ENCODE assay signal across 8 cellular contexts in genomic region chr15:83012038-83012490, GRCh38. TPM values are rescaled to one million over a fixed set of nuclear protein-coding genes. Genes with fewer than 3 reads are reported as not detected.
DNase-seq lines count a peak whose midpoint lies in the region; ATAC-seq, FAIRE-seq and TF ChIP-seq lines count a peak whose summit lies in the region.

No MANE protein-coding gene starts in this region.

- H3K4me3 ChIP-seq in left ventricle myocardium inferior (peak overlapping the region; percentile 100), HepG2 (replicated peaks in 1 of 3; ENCODE audit: insufficient read depth in 1 of 3, low read depth in 2 of 3, low read length in 3 of 3) (peak overlapping the region; percentile 3 to 88 (median 66); a peak in 4 of 6 replicates), upper lobe of left lung (peak overlapping the region in 3 of 4 donors; percentile 97 to 99 (median 97))

- POLR2A ChIA-PET in HepG2 (lab: Yijun Ruan, JAX): interaction anchor here (0.6 to 2.4 kb wide), 11 partner anchors 9 to 262 kb away, joined by 3 to 21 read pairs (median 7); partner anchors contain the start of genes BTBD1 and RAMAC

- no peak for TF ChIP-seq POLR2A in HepG2 (IDR thresholded peaks at IDR 0.05; ENCODE audit: insufficient read depth in 1 of 2, low read depth in 2 of 2, low read length in 2 of 2)
- no peak for TF ChIP-seq POLR2A in upper lobe of left lung (IDR thresholded peaks at IDR 0.05)

- in situ Hi-C loops in HepG2 (cut with HindIII; ENCODE audit: extremely low pct_ligation_motif_present, low pct_unique_long_range_greater_than_20kb): loop anchor here (10.0 kb wide), 1 partner anchor 467 kb away; the partner anchor contains the start of gene RPS17
- in situ Hi-C loops in G401 (cut with HindIII; ENCODE audit: low sequenced_read_pairs): no loop called here

- BruUV-seq in HepG2 (replicated peaks; lab: Mats Ljungman, UMichigan): TSS peak; percentile 75

- peaks cover 45% of the 10 kb centered on the region for H3K4me1 Mint-ChIP-seq in activated naive CD8-positive, alpha-beta T cell treated with anti-CD3 and anti-CD28 coated beads, Interleukin-2, amount 50 U/mL, for 24 hours

- DNase-seq in left ventricle myocardium inferior (no peak), Right ventricle myocardium inferior (ENCODE audit: missing footprints) (no peak), HepG2 (ENCODE audit: low spot score) (no peak), upper lobe of left lung (no peak), kidney tubule cell (ENCODE audit: low spot score) (no peak), G401 (ENCODE audit: low spot score) (no peak)
- no peak for DNase-seq in activated naive CD8-positive, alpha-beta T cell treated with anti-CD3 and anti-CD28 coated beads, Interleukin-2, amount 50 U/mL, for 24 hours
- no peak for DNase-seq in activated CD4-positive, alpha-beta T cell treated with anti-CD3 and anti-CD28 coated beads, Interleukin-2, amount 50 U/mL, for 1 hour

- peaks cover 37% of the 10 kb centered on the region for H3K36me3 Mint-ChIP-seq in activated naive CD8-positive, alpha-beta T cell treated with anti-CD3 and anti-CD28 coated beads, Interleukin-2, amount 50 U/mL, for 24 hours (ENCODE audit: low read depth)

- H3K27me3 Mint-ChIP-seq in activated naive CD8-positive, alpha-beta T cell treated with anti-CD3 and anti-CD28 coated beads, Interleukin-2, amount 50 U/mL, for 24 hours: no peaks in the 10 kb centered on the region

- peaks cover 13% of the 10 kb centered on the region for H3K79me2 ChIP-seq in HepG2 (ENCODE audit: insufficient read depth, low read length)

- intact Hi-C loops in left ventricle myocardium inferior (cut with micrococcal nuclease): no loop called here
- intact Hi-C loops in Right ventricle myocardium inferior (cut with DNase I): loop anchor here (5.0 kb wide), 2 partner anchors 55 to 95 kb away; partner anchors contain the start of genes BTBD1 and TM6SF1
- intact Hi-C loops in HepG2 (cut with micrococcal nuclease; ENCODE audit: unreplicated experiment): loop anchor here (5.0 kb wide), 1 partner anchor 260 kb away; no protein-coding TSS in a partner anchor

- H3K27ac ChIP-seq in left ventricle myocardium inferior (replicated peaks): peak overlapping the region; percentile 91
- peak overlapping the region; percentile 63 for H3K27ac ChIP-seq in HepG2 (ENCODE audit: extremely low read length, insufficient read depth, low read length)
- peak overlapping the region; percentile 85 to 89 (median 88) for H3K27ac ChIP-seq in upper lobe of left lung

- H4K20me1 ChIP-seq in HepG2 (ENCODE audit: insufficient read depth, low read length): no peaks in the 10 kb centered on the region

- H3K9me3 ChIP-seq in left ventricle myocardium inferior (replicated peaks) (no peaks in the 10 kb centered on the region), HepG2 (ENCODE audit: low read length) (no peaks in the 10 kb centered on the region), upper lobe of left lung (no peaks in the 10 kb centered on the region)

- peaks cover 14% of the 10 kb centered on the region for H3K9me3 Mint-ChIP-seq in activated naive CD8-positive, alpha-beta T cell treated with anti-CD3 and anti-CD28 coated beads, Interleukin-2, amount 50 U/mL, for 24 hours

- peak overlapping the region; percentile 82 for H3K9ac ChIP-seq in HepG2 (ENCODE audit: insufficient read depth, low read depth, low read length)

- peak overlapping the region; percentile 79 for H2AFZ ChIP-seq in HepG2 (ENCODE audit: low read length)

- H3K4me3 Mint-ChIP-seq in activated naive CD8-positive, alpha-beta T cell treated with anti-CD3 and anti-CD28 coated beads, Interleukin-2, amount 50 U/mL, for 24 hours: peak overlapping the region; percentile 100

- TF ChIP-seq CTCF in left ventricle myocardium inferior (IDR thresholded peaks at IDR 0.05; ENCODE audit: borderline replicate concordance): no peak
- TF ChIP-seq CTCF in HepG2 (CRISPR knock-in tag; IDR thresholded peaks at IDR 0.05): no peak
- no peak for TF ChIP-seq CTCF in upper lobe of left lung (IDR thresholded peaks at IDR 0.05)

- H3K4me1 ChIP-seq in left ventricle myocardium inferior (peaks cover 37% of the 10 kb centered on the region), HepG2 (ENCODE audit: insufficient read depth, low read length) (peaks cover 33% of the 10 kb centered on the region), upper lobe of left lung (peaks cover 19 to 29% (median 20%) of the 10 kb centered on the region in 4 donors)

- ATAC-seq in Right ventricle myocardium inferior (no peak), HepG2 (no peak), upper lobe of left lung (ENCODE audit: low FRiP score in 2 of 2) (peak in 1 of 2 donors; percentile 7)
- ATAC-seq in activated naive CD8-positive, alpha-beta T cell treated with anti-CD3 and anti-CD28 coated beads, Interleukin-2, amount 50 U/mL, for 24 hours: no peak

- WGBS in HepG2 (ENCODE audit: low lambda C conversion rate): 91% methylated on average over 13 of the region's 13 CpGs
- 47 to 54% methylated on average over 13 of the region's 13 CpGs for WGBS in upper lobe of left lung, 2 donors

- H3K36me3 ChIP-seq in left ventricle myocardium inferior: peaks cover 46% of the 10 kb centered on the region
- H3K36me3 ChIP-seq in HepG2 (replicated peaks in 1 of 2; ENCODE audit: control insufficient read depth in 1 of 2, insufficient read depth in 2 of 2, low read length in 2 of 2): peaks cover 1 to 10% of the 10 kb centered on the region in 2 experiments; a peak in 4 of 5 replicates
- peaks cover 10 to 45% (median 23%) of the 10 kb centered on the region in 4 donors for H3K36me3 ChIP-seq in upper lobe of left lung

- TF ChIP-seq RAD21 in HepG2 (CRISPR knock-in tag; IDR thresholded peaks at IDR 0.05): no peak

- CTCF ChIA-PET in HepG2 (lab: Yijun Ruan, JAX; ENCODE audit: low intra/inter-chr PET ratio, low total read pairs): interaction anchor here (2.2 kb wide), 1 partner anchor 163 kb away, joined by 7 read pairs; no protein-coding TSS in a partner anchor

- TF ChIP-seq EP300 in HepG2 (IDR thresholded peaks at IDR 0.05; ENCODE audit: low read depth in 2 of 2, low read length in 2 of 2) (no peak), HepG2 (CRISPR knock-in tag; IDR thresholded peaks at IDR 0.05; ENCODE audit: borderline replicate concordance) (no peak), upper lobe of left lung (IDR thresholded peaks at IDR 0.05) (no peak)

- FAIRE-seq in HepG2 (lab: Jason Lieb, UNC): no peak

- H3K27me3 ChIP-seq in left ventricle myocardium inferior (ENCODE audit: low read depth) (no peaks in the 10 kb centered on the region), HepG2 (ENCODE audit: control insufficient read depth in 1 of 2, insufficient read depth in 2 of 2, low read length in 2 of 2) (no peaks in the 10 kb centered on the region), upper lobe of left lung (no peaks in the 10 kb centered on the region)

- peak overlapping the region; percentile 96 for H3K4me2 ChIP-seq in HepG2 (ENCODE audit: low read depth, low read length)

- H3K27ac Mint-ChIP-seq in activated naive CD8-positive, alpha-beta T cell treated with anti-CD3 and anti-CD28 coated beads, Interleukin-2, amount 50 U/mL, for 24 hours: peak overlapping the region; percentile 87

RNA-seq across cellular contexts. Expression of gene C15orf40, which starts 0.6 kb away (rescaled TPM):
- total RNA-seq in left ventricle myocardium inferior: 10.4 TPM
- total RNA-seq in Right ventricle myocardium inferior: 11.1 TPM
- total RNA-seq in HepG2 (2016; rRNA removed; fragmentation: Illumina TruSeq; extraction: Trizol): 24.0 and 25.5 TPM in 2 replicates
- 30.8 and 39.8 TPM in 2 replicates for total RNA-seq in HepG2 (2016; cell fraction: cytosol; rRNA removed; fragmentation: Illumina TruSeq; extraction: Trizol; ENCODE audit: low read depth)
- 25.7 and 25.9 TPM in 2 replicates for total RNA-seq in HepG2 (2016; cell fraction: insoluble cytoplasmic fraction; rRNA removed; fragmentation: Illumina TruSeq; extraction: Trizol)
- 36.4 and 42.2 TPM in 2 replicates for total RNA-seq in HepG2 (2016; cell fraction: membrane; rRNA removed; fragmentation: Illumina TruSeq; extraction: Trizol)
- 13.1 and 15.9 TPM in 2 replicates for total RNA-seq in HepG2 (2016; cell fraction: nucleus; rRNA removed; fragmentation: Illumina TruSeq; extraction: Trizol)
- 26.3 and 31.7 TPM in 2 replicates for polyA plus RNA-seq in HepG2 (2011; rRNA removed)
- 23.2 and 25.9 TPM in 2 replicates for polyA plus RNA-seq in HepG2 (2011; cell fraction: cytosol; rRNA removed)
- 12.8 and 15.4 TPM in 2 replicates for polyA plus RNA-seq in HepG2 (2011; cell fraction: nucleus; rRNA removed)
- polyA plus RNA-seq in HepG2 (2012): 17.2 and 19.2 TPM in 2 replicates
- polyA plus RNA-seq in HepG2 (2016; cell fraction: cytosol; fragmentation: Illumina TruSeq; extraction: Trizol; ENCODE audit: low read depth): 44.3 and 51.0 TPM in 2 replicates
- 28.8 and 33.4 TPM in 2 replicates for polyA plus RNA-seq in HepG2 (2016; cell fraction: insoluble cytoplasmic fraction; fragmentation: Illumina TruSeq; extraction: Trizol; ENCODE audit: low read depth)
- polyA plus RNA-seq in HepG2 (2016; cell fraction: membrane; fragmentation: Illumina TruSeq; extraction: Trizol; ENCODE audit: low read depth): 35.5 and 38.7 TPM in 2 replicates
- 22.3 and 28.3 TPM in 2 replicates for polyA plus RNA-seq in HepG2 (2016; cell fraction: nucleus; fragmentation: Illumina TruSeq; extraction: Trizol; ENCODE audit: insufficient read depth, low read depth)
- polyA minus RNA-seq in HepG2 (2011; rRNA and poly(A)+ RNA removed; ENCODE audit: low replicate concordance): 27.9 and 55.6 TPM in 2 replicates
- 4.3 and 8.2 TPM in 2 replicates for polyA minus RNA-seq in HepG2 (2011; cell fraction: cytosol; rRNA and poly(A)+ RNA removed)
- 32.2 TPM in 2 replicates for polyA minus RNA-seq in HepG2 (2011; cell fraction: nucleus; rRNA and poly(A)+ RNA removed)
- 10 to 100 TPM in 5 of 6 donors, 1 to 10 TPM in 1; 8.6 to 27.5 (median 16.8) TPM for total RNA-seq in upper lobe of left lung
- total RNA-seq in G401 (2014; rRNA removed; shearing (Covaris generic)): 15.7 and 21.2 TPM in 2 replicates

RNA-seq across cellular contexts. Expression of gene RAMAC, which starts 26.1 kb away (rescaled TPM):
- total RNA-seq in left ventricle myocardium inferior (13.9 TPM), Right ventricle myocardium inferior (12.8 TPM), HepG2 (2016; rRNA removed; fragmentation: Illumina TruSeq; extraction: Trizol) (45.9 and 71.7 TPM in 2 replicates), upper lobe of left lung (10 to 100 TPM in 4 of 6 donors, 1 to 10 TPM in 1, not detected in 1; 9.1 to 24.6 (median 17.6) TPM)
- 9.0 and 12.2 TPM in 2 replicates for total RNA-seq in HepG2 (2016; cell fraction: cytosol; rRNA removed; fragmentation: Illumina TruSeq; extraction: Trizol; ENCODE audit: low read depth)
- 48.3 and 73.9 TPM in 2 replicates for total RNA-seq in HepG2 (2016; cell fraction: insoluble cytoplasmic fraction; rRNA removed; fragmentation: Illumina TruSeq; extraction: Trizol)
- total RNA-seq in HepG2 (2016; cell fraction: membrane; rRNA removed; fragmentation: Illumina TruSeq; extraction: Trizol): 17.5 and 17.8 TPM in 2 replicates
- total RNA-seq in HepG2 (2016; cell fraction: nucleus; rRNA removed; fragmentation: Illumina TruSeq; extraction: Trizol): 16.0 and 16.2 TPM in 2 replicates
- polyA plus RNA-seq in HepG2 (2011; rRNA removed): 20.3 and 22.2 TPM in 2 replicates
- polyA plus RNA-seq in HepG2 (2011; cell fraction: cytosol; rRNA removed): 18.3 and 26.0 TPM in 2 replicates
- polyA plus RNA-seq in HepG2 (2011; cell fraction: nucleus; rRNA removed): 2.8 and 4.1 TPM in 2 replicates
- 20.3 and 23.8 TPM in 2 replicates for polyA plus RNA-seq in HepG2 (2012)
- 7.3 and 8.8 TPM in 2 replicates for polyA plus RNA-seq in HepG2 (2016; cell fraction: cytosol; fragmentation: Illumina TruSeq; extraction: Trizol; ENCODE audit: low read depth)
- 67.2 and 70.6 TPM in 2 replicates for polyA plus RNA-seq in HepG2 (2016; cell fraction: insoluble cytoplasmic fraction; fragmentation: Illumina TruSeq; extraction: Trizol; ENCODE audit: low read depth)
- polyA plus RNA-seq in HepG2 (2016; cell fraction: membrane; fragmentation: Illumina TruSeq; extraction: Trizol; ENCODE audit: low read depth): 12.0 and 12.7 TPM in 2 replicates
- polyA plus RNA-seq in HepG2 (2016; cell fraction: nucleus; fragmentation: Illumina TruSeq; extraction: Trizol; ENCODE audit: insufficient read depth, low read depth): 23.3 and 25.8 TPM in 2 replicates
- 5.7 and 6.7 TPM in 2 replicates for polyA minus RNA-seq in HepG2 (2011; rRNA and poly(A)+ RNA removed; ENCODE audit: low replicate concordance)
- 11.7 and 12.0 TPM in 2 replicates for polyA minus RNA-seq in HepG2 (2011; cell fraction: cytosol; rRNA and poly(A)+ RNA removed)
- polyA minus RNA-seq in HepG2 (2011; cell fraction: nucleus; rRNA and poly(A)+ RNA removed): 6.4 and 6.8 TPM in 2 replicates
- 26.8 and 38.9 TPM in 2 replicates for total RNA-seq in G401 (2014; rRNA removed; shearing (Covaris generic))

RNA-seq across cellular contexts. Expression of gene BTBD1, which starts 55.0 kb away (rescaled TPM):
- 169 TPM for total RNA-seq in left ventricle myocardium inferior
- 150 TPM for total RNA-seq in Right ventricle myocardium inferior
- total RNA-seq in HepG2 (2016; rRNA removed; fragmentation: Illumina TruSeq; extraction: Trizol): 53.9 and 73.8 TPM in 2 replicates
- total RNA-seq in HepG2 (2016; cell fraction: cytosol; rRNA removed; fragmentation: Illumina TruSeq; extraction: Trizol; ENCODE audit: low read depth): 13.6 and 15.2 TPM in 2 replicates
- 53.8 and 73.4 TPM in 2 replicates for total RNA-seq in HepG2 (2016; cell fraction: insoluble cytoplasmic fraction; rRNA removed; fragmentation: Illumina TruSeq; extraction: Trizol)
- total RNA-seq in HepG2 (2016; cell fraction: membrane; rRNA removed; fragmentation: Illumina TruSeq; extraction: Trizol): 46.1 and 47.0 TPM in 2 replicates
- total RNA-seq in HepG2 (2016; cell fraction: nucleus; rRNA removed; fragmentation: Illumina TruSeq; extraction: Trizol): 30.5 and 36.6 TPM in 2 replicates
- 29.3 and 32.1 TPM in 2 replicates for polyA plus RNA-seq in HepG2 (2011; rRNA removed)
- 15.5 and 22.7 TPM in 2 replicates for polyA plus RNA-seq in HepG2 (2011; cell fraction: cytosol; rRNA removed)
- 16.1 and 16.9 TPM in 2 replicates for polyA plus RNA-seq in HepG2 (2011; cell fraction: nucleus; rRNA removed)
- polyA plus RNA-seq in HepG2 (2012): 29.1 and 30.1 TPM in 2 replicates
- polyA plus RNA-seq in HepG2 (2016; cell fraction: cytosol; fragmentation: Illumina TruSeq; extraction: Trizol; ENCODE audit: low read depth): 8.4 and 9.7 TPM in 2 replicates
- polyA plus RNA-seq in HepG2 (2016; cell fraction: insoluble cytoplasmic fraction; fragmentation: Illumina TruSeq; extraction: Trizol; ENCODE audit: low read depth): 64.4 and 68.4 TPM in 2 replicates
- 26.9 and 28.8 TPM in 2 replicates for polyA plus RNA-seq in HepG2 (2016; cell fraction: membrane; fragmentation: Illumina TruSeq; extraction: Trizol; ENCODE audit: low read depth)
- 37.4 and 40.1 TPM in 2 replicates for polyA plus RNA-seq in HepG2 (2016; cell fraction: nucleus; fragmentation: Illumina TruSeq; extraction: Trizol; ENCODE audit: insufficient read depth, low read depth)
- 24.0 and 76.6 TPM in 2 replicates for polyA minus RNA-seq in HepG2 (2011; rRNA and poly(A)+ RNA removed; ENCODE audit: low replicate concordance)
- 36.8 and 38.1 TPM in 2 replicates for polyA minus RNA-seq in HepG2 (2011; cell fraction: cytosol; rRNA and poly(A)+ RNA removed)
- polyA minus RNA-seq in HepG2 (2011; cell fraction: nucleus; rRNA and poly(A)+ RNA removed): 38.5 and 46.7 TPM in 2 replicates
- 10 to 100 TPM; 39.4 to 84.2 (median 57.4) TPM for total RNA-seq in upper lobe of left lung
- 78.8 and 136 TPM in 2 replicates for total RNA-seq in G401 (2014; rRNA removed; shearing (Covaris generic))

RNA-seq across cellular contexts. Expression of gene HOMER2, which starts 59.5 kb away (rescaled TPM):
- total RNA-seq in left ventricle myocardium inferior (48.5 TPM), Right ventricle myocardium inferior (53.7 TPM), HepG2 (2016; rRNA removed; fragmentation: Illumina TruSeq; extraction: Trizol) (13.3 and 14.1 TPM in 2 replicates), upper lobe of left lung (10 to 100 TPM; 11.3 to 76.5 (median 26.5) TPM)
- total RNA-seq in HepG2 (2016; cell fraction: cytosol; rRNA removed; fragmentation: Illumina TruSeq; extraction: Trizol; ENCODE audit: low read depth): 18.1 and 20.2 TPM in 2 replicates
- 13.6 and 13.7 TPM in 2 replicates for total RNA-seq in HepG2 (2016; cell fraction: insoluble cytoplasmic fraction; rRNA removed; fragmentation: Illumina TruSeq; extraction: Trizol)
- total RNA-seq in HepG2 (2016; cell fraction: membrane; rRNA removed; fragmentation: Illumina TruSeq; extraction: Trizol): 29.6 and 30.6 TPM in 2 replicates
- 10.4 and 11.0 TPM in 2 replicates for total RNA-seq in HepG2 (2016; cell fraction: nucleus; rRNA removed; fragmentation: Illumina TruSeq; extraction: Trizol)
- polyA plus RNA-seq in HepG2 (2011; rRNA removed): 12.9 and 15.7 TPM in 2 replicates
- 8.1 and 12.6 TPM in 2 replicates for polyA plus RNA-seq in HepG2 (2011; cell fraction: cytosol; rRNA removed)
- polyA plus RNA-seq in HepG2 (2011; cell fraction: nucleus; rRNA removed): 11.2 and 12.7 TPM in 2 replicates
- polyA plus RNA-seq in HepG2 (2012): 11.2 and 11.8 TPM in 2 replicates
- 27.4 and 28.8 TPM in 2 replicates for polyA plus RNA-seq in HepG2 (2016; cell fraction: cytosol; fragmentation: Illumina TruSeq; extraction: Trizol; ENCODE audit: low read depth)
- 11.1 and 15.6 TPM in 2 replicates for polyA plus RNA-seq in HepG2 (2016; cell fraction: insoluble cytoplasmic fraction; fragmentation: Illumina TruSeq; extraction: Trizol; ENCODE audit: low read depth)
- polyA plus RNA-seq in HepG2 (2016; cell fraction: membrane; fragmentation: Illumina TruSeq; extraction: Trizol; ENCODE audit: low read depth): 34.5 and 36.2 TPM in 2 replicates
- 14.6 and 15.4 TPM in 2 replicates for polyA plus RNA-seq in HepG2 (2016; cell fraction: nucleus; fragmentation: Illumina TruSeq; extraction: Trizol; ENCODE audit: insufficient read depth, low read depth)
- 14.3 and 25.3 TPM in 2 replicates for polyA minus RNA-seq in HepG2 (2011; rRNA and poly(A)+ RNA removed; ENCODE audit: low replicate concordance)
- 12.7 and 18.6 TPM in 2 replicates for polyA minus RNA-seq in HepG2 (2011; cell fraction: cytosol; rRNA and poly(A)+ RNA removed)
- 33.9 and 36.8 TPM in 2 replicates for polyA minus RNA-seq in HepG2 (2011; cell fraction: nucleus; rRNA and poly(A)+ RNA removed)
- total RNA-seq in G401 (2014; rRNA removed; shearing (Covaris generic)): 36.0 and 40.4 TPM in 2 replicates
